In the genomic region with DNA sequence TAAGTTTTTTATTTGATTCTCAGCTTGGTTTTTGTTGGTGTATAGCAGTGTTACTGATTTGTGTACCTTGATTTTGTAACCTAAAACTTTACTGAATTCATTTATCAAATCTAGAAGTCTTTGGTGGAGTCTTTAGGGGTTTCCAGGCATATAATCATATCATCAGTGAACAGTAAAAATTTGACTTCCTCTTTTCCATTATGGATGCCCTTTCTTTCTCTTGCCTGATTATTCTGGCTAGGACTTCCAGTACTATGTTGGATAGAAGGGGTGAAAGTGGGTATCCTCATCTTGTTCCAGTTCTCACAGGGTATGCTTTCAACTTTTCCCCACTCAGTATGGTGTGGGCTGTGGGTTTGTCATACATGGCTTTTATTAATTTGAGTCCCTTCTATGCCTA, we compare ENCODE assay signal across 11 cellular contexts. TPM values are rescaled to one million over a fixed set of nuclear protein-coding genes. Genes with fewer than 3 reads are reported as not detected.
"Had no signal": no experiment of that assay in that cellular context is flagged by ENCODE, and none has a peak within 500 bp of the region (broad histone marks: within the 10 kb centered on the region; RNA-seq: fewer than 3 reads in every experiment).

No MANE protein-coding gene starts in this region.

- H3K27ac ChIP-seq: GM23248, HL-60 had no signal

- H2AFZ ChIP-seq: GM23248 had no signal

- H3K9ac ChIP-seq: GM23248 had no signal

- ATAC-seq: HCT116, HepG2 had no signal

- FAIRE-seq: HepG2 had no signal

- DNase-seq: GM23248, GOT3, H7, HFFc6 had no signal

- H3K9me3 ChIP-seq: HAP-1 had no signal

- H3K4me1 ChIP-seq: HAP-1 had no signal

- H3K36me3 ChIP-seq: HAP-1 had no signal

- H3K4me3 ChIP-seq: GM23248, HAP-1 had no signal

RNA-seq across cellular contexts. Expression of a gene that starts 23.6 kb away (rescaled TPM):
- total RNA-seq: H4, HT1080 had no signal
- polyA plus RNA-seq: IgD-negative memory B cell had no signal
